Comparison of ENCODE assay signal across 8 cellular contexts in genomic region chr2:231056453-231057416, GRCh38. TPM values are rescaled to one million over a fixed set of nuclear protein-coding genes. Genes with fewer than 3 reads are reported as not detected.
DNase-seq lines count a peak whose midpoint lies in the region; ATAC-seq and TF ChIP-seq lines count a peak whose summit lies in the region.

TSS of gene PSMD1 (plus strand) at chr2:231056867. CDS start at chr2:231057026, 159 bp downstream.

- TF ChIP-seq CTCF in omental fat pad (IDR thresholded peaks at IDR 0.05) (peak in 1 of 3 donors; percentile 41), testis (IDR thresholded peaks at IDR 0.05) (peak; percentile 96 to 99 (median 98))

- WGBS in testis, 2 donors = 0 to 1% methylated on average over 36 to 47 of the region's 73 CpGs

- peak; percentile 55 for DNase-seq in NCI-H1048 (lab: John Stamatoyannopoulos, UW)
- peak; percentile 72 for DNase-seq in SKM-1 (lab: John Stamatoyannopoulos, UW; ENCODE audit: unreplicated experiment)
- peak; percentile 93 to 94 for DNase-seq in activated naive CD4-positive, alpha-beta T cell treated with anti-CD3 and anti-CD28 coated beads, Interleukin-2, amount 50 U/mL, for 72 hours (ENCODE audit: low spot score in 2 of 2)
- peak; percentile 77 for DNase-seq in glomerular endothelial cell (ENCODE audit: extremely low read depth, low read depth, low spot score)
- peak; percentile 91 for DNase-seq in omental fat pad (ENCODE audit: low spot score)
- peak; percentile 95 for DNase-seq in testis

- peak within 1 kb of the TSS; percentile 89 to 92 for H3K27ac ChIP-seq in testis

- peak within 1 kb of the TSS; percentile 90 to 91 for H3K4me3 ChIP-seq in testis

- H3K36me3 ChIP-seq in testis (ENCODE audit: low read depth, missing control alignments) = no peaks in the 10 kb centered on the region

- no peaks in the 10 kb centered on the region for H3K9me3 ChIP-seq in testis

- TF ChIP-seq POLR2A in GM10847 (IDR thresholded peaks at IDR 0.05; ENCODE audit: extremely low read depth, insufficient read length) = peak; percentile 61
- TF ChIP-seq POLR2A in testis (IDR thresholded peaks at IDR 0.05) = no peak

- H3K9me3 Mint-ChIP-seq in activated naive CD4-positive, alpha-beta T cell treated with anti-CD3 and anti-CD28 coated beads, Interleukin-2, amount 50 U/mL, for 72 hours = no peaks in the 10 kb centered on the region

- H3K27me3 ChIP-seq in testis = no peaks in the 10 kb centered on the region

- intact Hi-C loops in testis (cut with DNase I; ENCODE audit: low total_unique reads) = no loop called here

- H3K4me1 ChIP-seq in testis = peaks cover 13% of the 10 kb centered on the region

- peaks cover 3 to 13% of the 10 kb centered on the region in 2 donors for H3K36me3 Mint-ChIP-seq in activated naive CD4-positive, alpha-beta T cell treated with anti-CD3 and anti-CD28 coated beads, Interleukin-2, amount 50 U/mL, for 72 hours

- H3K27ac Mint-ChIP-seq in activated naive CD4-positive, alpha-beta T cell treated with anti-CD3 and anti-CD28 coated beads, Interleukin-2, amount 50 U/mL, for 72 hours = peak within 1 kb of the TSS; percentile 98 to 100

- peak; percentile 72 for ATAC-seq in HG02588 (IDR thresholded peaks at IDR 0.05; ENCODE audit: unreplicated experiment)
- peak; percentile 77 to 85 for ATAC-seq in activated naive CD4-positive, alpha-beta T cell treated with anti-CD3 and anti-CD28 coated beads, Interleukin-2, amount 50 U/mL, for 72 hours
- peak; percentile 93 for ATAC-seq in omental fat pad (ENCODE audit: low FRiP score)

RNA-seq across cellular contexts. Expression of gene PSMD1, which starts in this region (rescaled TPM):
- 100 to 1,000 TPM in 1 of 2 donors, 10 to 100 TPM in 1; 99.7 to 105 TPM for total RNA-seq in activated naive CD4-positive, alpha-beta T cell treated with anti-CD3 and anti-CD28 coated beads, Interleukin-2, amount 50 U/mL, for 72 hours
- total RNA-seq in glomerular endothelial cell = 98.1 and 104 TPM in 2 replicates
- total RNA-seq in omental fat pad = 100 to 1,000 TPM in 1 of 4 donors, 10 to 100 TPM in 3; 64.8 to 119 (median 74.1) TPM
- total RNA-seq in testis = 10 to 100 TPM; 60.8 to 66.8 TPM
- 69.6 TPM for polyA plus RNA-seq in testis (ENCODE audit: insufficient read depth, low read depth, low replicate concordance)

Comparison
In these comparisons a context has a peak if more than half of its experiments do, and no peak if none do; other contexts are left out.
1. Peak in every context shown above with its lines: DNase-seq, ATAC-seq, H3K4me3 ChIP-seq and H3K27ac ChIP-seq.